Comparison of ENCODE assay signal across 8 cellular contexts in the genomic region with DNA sequence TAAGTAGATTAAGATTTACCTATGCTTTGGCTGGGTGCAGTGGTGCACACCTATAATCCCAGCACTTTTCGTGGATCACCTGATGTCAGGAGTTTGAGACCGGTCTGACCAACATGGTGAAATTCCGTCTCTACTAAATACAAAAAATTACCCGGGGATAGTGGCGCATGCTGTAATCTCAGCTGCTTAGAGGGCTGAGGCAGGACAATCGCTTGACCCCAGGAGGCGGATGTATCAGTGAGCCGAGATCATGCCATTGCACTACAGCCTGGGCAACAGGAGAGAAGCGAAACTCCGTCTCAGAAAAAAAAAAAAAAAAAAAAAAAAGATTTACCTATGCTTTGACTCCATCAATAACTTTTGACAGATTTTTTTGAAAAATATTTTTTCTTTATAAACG.
"Had no signal": no experiment of that assay in that cellular context is flagged by ENCODE, and none has a peak within 500 bp of the region (broad histone marks: within the 10 kb centered on the region; RNA-seq: fewer than 3 reads in every experiment).

No MANE protein-coding gene starts in this region.

- H2AFZ ChIP-seq: GM23338 had no signal

- H3K9me3 ChIP-seq: HAP-1 had no signal

- H3K9ac ChIP-seq: KMS-11 had no signal

- FAIRE-seq: HepG2 had no signal

- H3K4me1 ChIP-seq: HAP-1 had no signal

- DNase-seq: H7, Karpas-422, KBM-7 had no signal

- H3K4me2 ChIP-seq: GM23338, KMS-11 had no signal

- H3K27ac ChIP-seq: HL-60, KMS-11 had no signal

- H3K4me3 ChIP-seq: GM23338, HAP-1 had no signal

- ATAC-seq: GM23338, HepG2 had no signal

- H3K36me3 ChIP-seq: HAP-1 had no signal
